In the genomic region with DNA sequence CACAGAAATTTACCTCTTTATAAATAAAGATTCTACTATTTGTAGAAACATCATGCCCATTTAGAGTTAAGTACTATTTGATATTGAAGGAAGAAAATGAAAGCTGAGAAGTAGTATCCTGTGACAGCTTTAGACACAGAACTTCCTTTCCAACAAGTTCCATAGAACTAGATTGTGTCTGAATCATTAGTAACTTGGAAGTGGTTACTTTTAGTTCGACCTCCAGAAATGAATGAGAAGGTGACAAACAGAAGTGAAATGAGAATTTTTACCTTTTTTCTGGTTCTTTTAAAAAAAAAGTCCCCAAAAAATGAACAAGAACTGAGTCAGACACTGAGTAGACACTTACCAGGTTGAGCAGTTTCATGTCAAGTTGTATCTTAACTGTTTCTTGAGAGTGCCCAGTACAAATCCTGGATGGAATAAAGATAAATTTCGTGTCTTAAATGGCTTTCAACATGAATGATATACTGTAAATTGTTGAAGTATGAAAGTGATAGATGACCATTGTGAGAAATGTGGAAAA, we compare ENCODE assay signal across 17 cellular contexts. TPM values are rescaled to one million over a fixed set of nuclear protein-coding genes. Genes with fewer than 3 reads are reported as not detected.
DNase-seq lines count a peak whose midpoint lies in the region; ATAC-seq and TF ChIP-seq lines count a peak whose summit lies in the region.
"Had no signal": no experiment of that assay in that cellular context is flagged by ENCODE, and none has a peak within 500 bp of the region (broad histone marks: within the 10 kb centered on the region; RNA-seq: fewer than 3 reads in every experiment).

No MANE protein-coding gene starts in this region.

- no peak overlapping the region for H2AFZ ChIP-seq in Karpas-422 (ENCODE audit: low read length)
- H2AFZ ChIP-seq in osteoblast (ENCODE audit: low read length) = no peak overlapping the region

- peak overlapping the region; percentile 98 for H3K4me3 Mint-ChIP-seq in activated CD4-positive, alpha-beta T cell treated with anti-CD3 and anti-CD28 coated beads, Interleukin-2, amount 10 ng/mL, durations not matched to agents 24 days and 14 days
- peak overlapping the region; percentile 97 for H3K4me3 Mint-ChIP-seq in activated naive CD8-positive, alpha-beta T cell
- H3K4me3 Mint-ChIP-seq: activated B cell treated with CpG ODN at 0.5 μM for 24 hours, memory B cell had no signal

- H3K4me2 ChIP-seq in Karpas-422 (ENCODE audit: low read depth, low read length, poor library complexity, severe bottlenecking) = peak overlapping the region; percentile 84
- H3K4me2 ChIP-seq in osteoblast (ENCODE audit: insufficient read depth, low read length) = peak overlapping the region; percentile 36
- H3K4me2 ChIP-seq: A549 had no signal

- H3K4me3 ChIP-seq in Karpas-422 (ENCODE audit: low read length) = no peak overlapping the region
- H3K4me3 ChIP-seq in osteoblast (ENCODE audit: insufficient read depth, low read length) = no peak overlapping the region
- H3K4me3 ChIP-seq: A549 had no signal

- peak overlapping the region; percentile 93 for H3K27ac Mint-ChIP-seq in activated CD4-positive, alpha-beta T cell treated with anti-CD3 and anti-CD28 coated beads, Interleukin-2, amount 10 ng/mL, durations not matched to agents 24 days and 14 days
- H3K27ac Mint-ChIP-seq in activated naive CD8-positive, alpha-beta T cell = peak overlapping the region; percentile 97

- no peak for TF ChIP-seq CTCF in osteoblast (IDR thresholded peaks at IDR 0.05; ENCODE audit: extremely low read depth, low read depth, low read length)

- no peaks in the 10 kb centered on the region for H3K9me3 Mint-ChIP-seq in activated CD4-positive, alpha-beta T cell treated with anti-CD3 and anti-CD28 coated beads, Interleukin-2, amount 10 ng/mL, durations not matched to agents 24 days and 14 days
- no peaks in the 10 kb centered on the region for H3K9me3 Mint-ChIP-seq in activated naive CD8-positive, alpha-beta T cell (ENCODE audit: low read depth)
- H3K9me3 Mint-ChIP-seq: activated B cell treated with CpG ODN at 0.5 μM for 24 hours; CD4-positive, CD25-positive, alpha-beta regulatory T cell; memory B cell had no signal

- H3K9me3 ChIP-seq in Karpas-422 (ENCODE audit: low read length) = no peaks in the 10 kb centered on the region
- no peaks in the 10 kb centered on the region for H3K9me3 ChIP-seq in osteoblast (ENCODE audit: low read depth, low read length)
- H3K9me3 ChIP-seq: A549, heart right ventricle had no signal

- H3K9me2 ChIP-seq in Karpas-422 (replicated peaks; ENCODE audit: insufficient read depth, low read length) = no peaks in the 10 kb centered on the region

- H4K20me1 ChIP-seq in Karpas-422 (ENCODE audit: insufficient read depth, low read depth, low read length) (peaks cover 8% of the 10 kb centered on the region; the same call in 1 of the 2 replicates), osteoblast (ENCODE audit: insufficient read depth, low read length) (peaks cover 3% of the 10 kb centered on the region)

- DNase-seq in activated CD4-positive, alpha-beta T cell treated with anti-CD3 and anti-CD28 coated beads, Interleukin-2, amount 10 ng/mL, durations not matched to agents 24 days and 14 days = no peak
- no peak for DNase-seq in activated CD4-positive, alpha-beta T cell treated with anti-CD3 and anti-CD28 coated beads, Interleukin-2, amount 50 U/mL, for 4 hours
- DNase-seq in Karpas-422 (no peak), osteoblast (ENCODE audit: insufficient read length, low spot score, missing footprints) (peak; percentile 82), glomerular visceral epithelial cell (ENCODE audit: extremely low spot score) (no peak), NCI-H187 (lab: John Stamatoyannopoulos, UW) (no peak)
- DNase-seq: activated B cell treated with CpG ODN at 0.5 μM for 24 hours, dermis blood vessel endothelial cell, heart right ventricle, NCI-H2081 treated with DMSO at 0.1 percent for 48 hours, NCI-H82, SW 1271 had no signal

- peaks cover 42% of the 10 kb centered on the region for H3K4me1 Mint-ChIP-seq in activated CD4-positive, alpha-beta T cell treated with anti-CD3 and anti-CD28 coated beads, Interleukin-2, amount 10 ng/mL, durations not matched to agents 24 days and 14 days
- H3K4me1 Mint-ChIP-seq in activated naive CD8-positive, alpha-beta T cell (ENCODE audit: low read depth) = peaks cover 47% of the 10 kb centered on the region

- intact Hi-C loops in activated CD4-positive, alpha-beta T cell treated with anti-CD3 and anti-CD28 coated beads, Interleukin-2, amount 10 ng/mL, durations not matched to agents 24 days and 14 days (cut with micrococcal nuclease) = loop anchor here (2.0 to 10.0 kb wide), 6 partner anchors 28 to 1210 kb away; partner anchors contain the start of genes RILPL2 and SBNO1

- H3K79me2 ChIP-seq in Karpas-422 (ENCODE audit: low read length) = peaks cover 53% of the 10 kb centered on the region
- peaks cover 36% of the 10 kb centered on the region for H3K79me2 ChIP-seq in osteoblast (ENCODE audit: insufficient read depth, low read length)

- no peak overlapping the region for H3K9ac ChIP-seq in Karpas-422 (ENCODE audit: low read length)

- H3K27me3 ChIP-seq in Karpas-422 (ENCODE audit: low read length) (no peaks in the 10 kb centered on the region), osteoblast (ENCODE audit: insufficient read depth, low read length) (no peaks in the 10 kb centered on the region)
- H3K27me3 ChIP-seq: heart right ventricle had no signal

- no peak overlapping the region for H3K27ac ChIP-seq in Karpas-422 (ENCODE audit: low read length)
- H3K27ac ChIP-seq in osteoblast (ENCODE audit: low read depth, low read length) = no peak overlapping the region
- H3K27ac ChIP-seq: A549, heart right ventricle had no signal

- H3K36me3 ChIP-seq in Karpas-422 (ENCODE audit: insufficient read depth, low read length) (peaks cover 7% of the 10 kb centered on the region; the same call in 1 of the 2 replicates), osteoblast (ENCODE audit: insufficient read depth, low read length) (peaks cover 7% of the 10 kb centered on the region)

- no peaks in the 10 kb centered on the region for H3K27me3 Mint-ChIP-seq in activated CD4-positive, alpha-beta T cell treated with anti-CD3 and anti-CD28 coated beads, Interleukin-2, amount 10 ng/mL, durations not matched to agents 24 days and 14 days
- no peaks in the 10 kb centered on the region for H3K27me3 Mint-ChIP-seq in activated naive CD8-positive, alpha-beta T cell
- H3K27me3 Mint-ChIP-seq: activated B cell treated with CpG ODN at 0.5 μM for 24 hours, memory B cell had no signal

- peaks cover 27% of the 10 kb centered on the region for H3K36me3 Mint-ChIP-seq in activated CD4-positive, alpha-beta T cell treated with anti-CD3 and anti-CD28 coated beads, Interleukin-2, amount 10 ng/mL, durations not matched to agents 24 days and 14 days (ENCODE audit: low read depth)
- H3K36me3 Mint-ChIP-seq in activated naive CD8-positive, alpha-beta T cell = peaks cover 7% of the 10 kb centered on the region
- H3K36me3 Mint-ChIP-seq: CD4-positive, CD25-positive, alpha-beta regulatory T cell; memory B cell had no signal

- H3K4me1 ChIP-seq in Karpas-422 (ENCODE audit: low read length) (peaks cover 28% of the 10 kb centered on the region), osteoblast (ENCODE audit: insufficient read depth, low read length) (peaks cover 12% of the 10 kb centered on the region)

- ATAC-seq in HG03196 (IDR thresholded peaks at IDR 0.05; ENCODE audit: unreplicated experiment) = no peak
- ATAC-seq: A549, heart right ventricle had no signal

RNA-seq across cellular contexts. Expression of gene ATP6V0A2, which starts 3.1 kb away (rescaled TPM):
- 120 and 122 TPM in 2 replicates for total RNA-seq in activated CD4-positive, alpha-beta T cell treated with anti-CD3 and anti-CD28 coated beads, Interleukin-2, amount 10 ng/mL, durations not matched to agents 24 days and 14 days
- total RNA-seq in Karpas-422 (2014; rRNA removed; shearing (Covaris generic); ENCODE audit: low replicate concordance) = 33.3 and 39.0 TPM in 2 replicates
- total RNA-seq in osteoblast = 27.1 and 31.1 TPM in 2 replicates

RNA-seq across cellular contexts. Expression of gene TCTN2, which starts 44.3 kb away (rescaled TPM):
- 3.0 and 3.1 TPM in 2 replicates for total RNA-seq in activated CD4-positive, alpha-beta T cell treated with anti-CD3 and anti-CD28 coated beads, Interleukin-2, amount 10 ng/mL, durations not matched to agents 24 days and 14 days
- total RNA-seq in Karpas-422 (2014; rRNA removed; shearing (Covaris generic); ENCODE audit: low replicate concordance) = 3.1 and 6.4 TPM in 2 replicates
- 23.5 and 23.6 TPM in 2 replicates for total RNA-seq in osteoblast

RNA-seq across cellular contexts. Expression of gene DNAH10, which starts 46.9 kb away (rescaled TPM):
- total RNA-seq in activated CD4-positive, alpha-beta T cell treated with anti-CD3 and anti-CD28 coated beads, Interleukin-2, amount 10 ng/mL, durations not matched to agents 24 days and 14 days = 0.14 and 0.21 TPM in 2 replicates
- total RNA-seq in Karpas-422 (2014; rRNA removed; shearing (Covaris generic); ENCODE audit: low replicate concordance) = 0.29 and 0.30 TPM in 2 replicates
- 0.72 and 1.5 TPM in 2 replicates for total RNA-seq in osteoblast
- total RNA-seq: dermis blood vessel endothelial cell had no signal
